In genomic region chr4:75653845-75654503, GRCh38 we compare ENCODE assay signal across 8 cellular contexts. TPM values are rescaled to one million over a fixed set of nuclear protein-coding genes. Genes with fewer than 3 reads are reported as not detected.
DNase-seq lines count a peak whose midpoint lies in the region; ATAC-seq and TF ChIP-seq lines count a peak whose summit lies in the region.

No MANE protein-coding gene starts in this region.

- H3K36me3 Mint-ChIP-seq in activated T-helper 17 cell treated with anti-CD3 and anti-CD28 coated beads, Interleukin-2, amount 50 U/mL, for 72 hours (ENCODE audit: low read depth): peaks cover 100% of the 10 kb centered on the region
- H3K36me3 Mint-ChIP-seq in immature natural killer cell: peaks cover 0 to 25% (median 15%) of the 10 kb centered on the region in 3 donors

- H3K9me3 Mint-ChIP-seq in activated T-helper 17 cell treated with anti-CD3 and anti-CD28 coated beads, Interleukin-2, amount 50 U/mL, for 72 hours: no peaks in the 10 kb centered on the region
- no peaks in the 10 kb centered on the region for H3K9me3 Mint-ChIP-seq in immature natural killer cell

- in situ Hi-C loops in ACHN (cut with HindIII; ENCODE audit: low pct_ligation_motif_present, low pct_unique_long_range_greater_than_20kb, low sequenced_read_pairs): no loop called here

- DNase-seq in ACHN: peak; percentile 61
- no peak for DNase-seq in GM12865 (ENCODE audit: low read depth)
- peak in 2 of 3 donors; percentile 12 to 19 for DNase-seq in immature natural killer cell
- DNase-seq in NCI-H1105 treated with DMSO at 0.1 percent for 48 hours (lab: John Stamatoyannopoulos, UW): no peak

- no peak overlapping the region for H3K4me3 ChIP-seq in GM12865 (ENCODE audit: low read depth, low read length)

- peak; percentile 10 for TF ChIP-seq CTCF in GM12865 (IDR thresholded peaks at IDR 0.05; ENCODE audit: insufficient read depth, low read depth, low read length, missing control alignments)

- peaks cover 34% of the 10 kb centered on the region for H3K4me1 Mint-ChIP-seq in activated T-helper 17 cell treated with anti-CD3 and anti-CD28 coated beads, Interleukin-2, amount 50 U/mL, for 72 hours
- peaks cover 11 to 51% of the 10 kb centered on the region in 2 donors for H3K4me1 Mint-ChIP-seq in immature natural killer cell

- peak overlapping the region; percentile 35 for H3K4me3 Mint-ChIP-seq in activated T-helper 17 cell treated with anti-CD3 and anti-CD28 coated beads, Interleukin-2, amount 50 U/mL, for 72 hours
- no peak overlapping the region for H3K4me3 Mint-ChIP-seq in immature natural killer cell

- peak overlapping the region; percentile 64 for H3K27ac Mint-ChIP-seq in activated T-helper 17 cell treated with anti-CD3 and anti-CD28 coated beads, Interleukin-2, amount 50 U/mL, for 72 hours
- peak overlapping the region in 4 of 6 donors; percentile 18 to 49 (median 38) for H3K27ac Mint-ChIP-seq in immature natural killer cell

- peak; percentile 44 for ATAC-seq in activated T-helper 17 cell treated with anti-CD3 and anti-CD28 coated beads, Interleukin-2, amount 50 U/mL, for 72 hours (replicated peaks)
- no peak for ATAC-seq in GM18868 (IDR thresholded peaks at IDR 0.05; ENCODE audit: unreplicated experiment)
- ATAC-seq in GM21381 (IDR thresholded peaks at IDR 0.05; ENCODE audit: unreplicated experiment): no peak
- no peak for ATAC-seq in HG02973 (IDR thresholded peaks at IDR 0.05; ENCODE audit: unreplicated experiment)

- H3K27me3 Mint-ChIP-seq in activated T-helper 17 cell treated with anti-CD3 and anti-CD28 coated beads, Interleukin-2, amount 50 U/mL, for 72 hours: no peaks in the 10 kb centered on the region
- peaks cover 0 to 2% (median 2%) of the 10 kb centered on the region in 3 donors for H3K27me3 Mint-ChIP-seq in immature natural killer cell (ENCODE audit: low read depth in 3 of 3)

RNA-seq across cellular contexts. Expression of gene G3BP2, which starts 19.2 kb away (rescaled TPM):
- 100 to 1,000 TPM; 128 to 172 TPM for total RNA-seq in activated T-helper 17 cell treated with anti-CD3 and anti-CD28 coated beads, Interleukin-2, amount 50 U/mL, for 72 hours
- 100 to 1,000 TPM in 1 of 3 donors, 10 to 100 TPM in 2; 85.3 to 121 (median 99.6) TPM for polyA plus RNA-seq in immature natural killer cell

RNA-seq across cellular contexts. Expression of gene CDKL2, which starts 23.6 kb away (rescaled TPM):
- 1 to 10 TPM; 2.4 TPM for total RNA-seq in activated T-helper 17 cell treated with anti-CD3 and anti-CD28 coated beads, Interleukin-2, amount 50 U/mL, for 72 hours
- polyA plus RNA-seq in immature natural killer cell: under 1 TPM in 1 of 3 donors, not detected in 2; 0.08 TPM

Comparison
In these comparisons a context has a peak if more than half of its experiments do, and no peak if none do; other contexts are left out.
1. DNase-seq: peak in ACHN (single experiment) and immature natural killer cell (2 of 3); none in GM12865 (single experiment) and NCI-H1105 treated with DMSO at 0.1 percent for 48 hours (single experiment).